In the genomic region with DNA sequence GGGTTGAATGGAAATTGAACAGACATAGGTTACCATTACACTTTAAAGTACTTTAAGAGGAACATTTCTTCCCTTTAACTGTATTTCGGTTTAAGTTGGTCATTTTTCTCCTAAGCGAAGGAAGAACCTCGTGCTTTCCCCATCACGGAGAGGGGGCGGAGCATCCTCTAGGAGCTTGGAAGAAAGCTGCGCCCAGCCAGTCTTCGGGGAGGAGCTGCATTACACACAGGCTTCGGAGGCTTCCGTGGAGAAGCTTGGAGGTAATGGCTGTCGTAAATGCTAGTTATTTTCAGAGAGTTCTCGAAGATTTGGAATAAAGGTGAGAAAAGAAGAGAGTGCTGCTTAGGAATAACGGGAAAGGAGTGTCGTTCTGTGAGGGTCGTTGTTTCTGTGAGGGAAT, we compare ENCODE assay signal across 9 cellular contexts. TPM values are rescaled to one million over a fixed set of nuclear protein-coding genes. Genes with fewer than 3 reads are reported as not detected.
DNase-seq lines count a peak whose midpoint lies in the region; ATAC-seq, FAIRE-seq and TF ChIP-seq lines count a peak whose summit lies in the region.
"Had no signal": no experiment of that assay in that cellular context is flagged by ENCODE, and none has a peak within 500 bp of the region (broad histone marks: within the 10 kb centered on the region; RNA-seq: fewer than 3 reads in every experiment).

Gene PWWP3B, plus strand, starts transcription at position 199 of the 400 bp plus-strand sequence. CDS start 37,128 bp downstream, outside the sequence.

- H4K20me1 ChIP-seq in smooth muscle cell (ENCODE audit: low read depth) = no peaks in the 10 kb centered on the region

- ATAC-seq in stimulated activated effector memory CD8-positive, alpha-beta T cell treated with anti-CD3 and anti-CD28 coated beads, Interleukin-12 subunit alpha, Interleukin-12 subunit beta, amount 100 ng/mL, for 72 hours = no peak
- no peak for ATAC-seq in GM19351 (IDR thresholded peaks at IDR 0.05; ENCODE audit: unreplicated experiment)

- H3K27ac ChIP-seq in kidney (ENCODE audit: low read depth in 2 of 2, low read length in 2 of 2) (no peak within 1 kb of the TSS), smooth muscle cell (ENCODE audit: low read depth) (no peak within 1 kb of the TSS)

- no peaks in the 10 kb centered on the region for H3K79me2 ChIP-seq in smooth muscle cell (ENCODE audit: low read depth)

- WGBS in smooth muscle cell (ENCODE audit: low lambda C conversion rate) = 44% methylated on average over 14 of the region's 14 CpGs

- H3K9ac ChIP-seq in kidney (ENCODE audit: low read length in 2 of 2) = no peak within 1 kb of the TSS
- H3K9ac ChIP-seq in smooth muscle cell (ENCODE audit: low read depth) = peak within 1 kb of the TSS; percentile 1

- FAIRE-seq in kidney (lab: Jason Lieb, UNC) = peak; percentile 70

- H3K4me3 Mint-ChIP-seq in MCF 10A (ENCODE audit: unreplicated experiment) = peak within 1 kb of the TSS; percentile 68
- H3K4me3 Mint-ChIP-seq in stimulated activated effector memory CD8-positive, alpha-beta T cell treated with anti-CD3 and anti-CD28 coated beads, Interleukin-12 subunit alpha, Interleukin-12 subunit beta, amount 100 ng/mL, for 72 hours = no peak within 1 kb of the TSS

- H3K4me1 Mint-ChIP-seq in MCF 10A (ENCODE audit: insufficient read depth, unreplicated experiment) = peaks cover 6% of the 10 kb centered on the region
- H3K4me1 Mint-ChIP-seq in stimulated activated effector memory CD8-positive, alpha-beta T cell treated with anti-CD3 and anti-CD28 coated beads, Interleukin-12 subunit alpha, Interleukin-12 subunit beta, amount 100 ng/mL, for 72 hours = no peaks in the 10 kb centered on the region

- CTCF ChIA-PET in MCF 10A (lab: Yijun Ruan, JAX) = interaction anchor here (0.6 to 1.8 kb wide), 5 partner anchors 225 to 697 kb away, joined by 3 to 5 read pairs (median 3); no protein-coding TSS in a partner anchor

- no peaks in the 10 kb centered on the region for H3F3A ChIP-seq in smooth muscle cell (ENCODE audit: low read depth)

- in situ Hi-C loops in KBM-7 (cut with MboI; ENCODE audit: low pct_unique_long_range_greater_than_20kb, low sequenced_read_pairs) = no loop called here

- POLR2A ChIA-PET in MCF 10A (lab: Yijun Ruan, JAX) = interaction anchor here (0.8 kb wide), 1 partner anchor 240 kb away, joined by 3 read pairs; no protein-coding TSS in a partner anchor

- H3K27ac Mint-ChIP-seq in MCF 10A (ENCODE audit: low read depth, unreplicated experiment) = peak within 1 kb of the TSS; percentile 10
- no peak within 1 kb of the TSS for H3K27ac Mint-ChIP-seq in stimulated activated effector memory CD8-positive, alpha-beta T cell treated with anti-CD3 and anti-CD28 coated beads, Interleukin-12 subunit alpha, Interleukin-12 subunit beta, amount 100 ng/mL, for 72 hours

- peaks cover 29% of the 10 kb centered on the region for H3K27me3 Mint-ChIP-seq in MCF 10A (ENCODE audit: insufficient read depth, unreplicated experiment)

- intact Hi-C loops in MCF 10A (cut with micrococcal nuclease) = no loop called here
- intact Hi-C loops in kidney (cut with DNase I) = no loop called here

- no peaks in the 10 kb centered on the region for H3K36me3 Mint-ChIP-seq in MCF 10A (ENCODE audit: insufficient read depth, unreplicated experiment)
- no peaks in the 10 kb centered on the region for H3K36me3 Mint-ChIP-seq in stimulated activated effector memory CD8-positive, alpha-beta T cell treated with anti-CD3 and anti-CD28 coated beads, Interleukin-12 subunit alpha, Interleukin-12 subunit beta, amount 100 ng/mL, for 72 hours

- no TSS peak for BruUV-seq in MCF 10A (replicated peaks; lab: Mats Ljungman, UMichigan)

- H3K9me3 ChIP-seq in kidney (ENCODE audit: control insufficient read depth in 1 of 2, low read length in 2 of 2) (no peaks in the 10 kb centered on the region), smooth muscle cell (replicated peaks; ENCODE audit: low read depth) (no peaks in the 10 kb centered on the region)

- H3K4me2 ChIP-seq in smooth muscle cell = peak within 1 kb of the TSS; percentile 46

- no peaks in the 10 kb centered on the region for H3K9me3 Mint-ChIP-seq in MCF 10A (ENCODE audit: unreplicated experiment)
- peaks cover under 1% of the 10 kb centered on the region for H3K9me3 Mint-ChIP-seq in stimulated activated effector memory CD8-positive, alpha-beta T cell treated with anti-CD3 and anti-CD28 coated beads, Interleukin-12 subunit alpha, Interleukin-12 subunit beta, amount 100 ng/mL, for 72 hours

- no peak for TF ChIP-seq CTCF in MCF 10A (IDR thresholded peaks at IDR 0.05; ENCODE audit: unreplicated experiment)
- no peak for TF ChIP-seq CTCF in kidney (IDR thresholded peaks at IDR 0.05; ENCODE audit: borderline replicate concordance, extremely low read depth, insufficient read depth)
- no peak for TF ChIP-seq CTCF in smooth muscle cell (IDR thresholded peaks at IDR 0.05; ENCODE audit: borderline replicate concordance, insufficient read depth, poor library complexity, severe bottlenecking)

- peak within 1 kb of the TSS; percentile 28 for H2AFZ ChIP-seq in smooth muscle cell (ENCODE audit: low read depth)

- H3K36me3 ChIP-seq in kidney (ENCODE audit: control insufficient read depth in 1 of 2, insufficient read depth in 2 of 2, low read length in 2 of 2) (no peaks in the 10 kb centered on the region), smooth muscle cell (ENCODE audit: low read depth) (no peaks in the 10 kb centered on the region)

- H3K4me3 ChIP-seq in kidney (ENCODE audit: low read length in 2 of 2) = peak within 1 kb of the TSS; percentile 53 to 68
- H3K4me3 ChIP-seq in smooth muscle cell = peak within 1 kb of the TSS; percentile 39

- no peaks in the 10 kb centered on the region for H3K27me3 ChIP-seq in smooth muscle cell (ENCODE audit: low read depth)

- peak; percentile 3 for DNase-seq in KBM-7
- peak; percentile 76 for DNase-seq in MCF 10A (ENCODE audit: unreplicated experiment)
- no peak for DNase-seq in kidney
- no peak for DNase-seq in smooth muscle cell (lab: John Stamatoyannopoulos, UW; ENCODE audit: unreplicated experiment)
- no peak for DNase-seq in stimulated activated effector memory CD8-positive, alpha-beta T cell treated with anti-CD3 and anti-CD28 coated beads, Interleukin-12 subunit alpha, Interleukin-12 subunit beta, amount 100 ng/mL, for 72 hours (ENCODE audit: low spot score in 2 of 2)
- no peak for DNase-seq in KG1 (lab: John Stamatoyannopoulos, UW)
- no peak for DNase-seq in central memory CD4-positive, alpha-beta T cell
- DNase-seq: activated naive CD4-positive, alpha-beta T cell treated with anti-CD3 and anti-CD28 coated beads, Interleukin-2, amount 50 U/mL, for 16 hours had no signal

- no peaks in the 10 kb centered on the region for H3K4me1 ChIP-seq in kidney (ENCODE audit: control insufficient read depth in 1 of 2, insufficient read depth in 1 of 2, low read depth in 1 of 2, low read length in 2 of 2)
- H3K4me1 ChIP-seq in smooth muscle cell (ENCODE audit: low read depth) = no peaks in the 10 kb centered on the region

RNA-seq across cellular contexts. Expression of gene PWWP3B, which starts in this region (rescaled TPM):
- 0.10 and 0.26 TPM in 2 replicates for total RNA-seq in MCF 10A (2022)
- total RNA-seq in kidney = 1.4 TPM
- 2.0 TPM for polyA plus RNA-seq in kidney (ENCODE audit: insufficient read depth, low read depth, low replicate concordance)
- 4.4 and 7.3 TPM in 2 replicates for total RNA-seq in smooth muscle cell
- polyA plus RNA-seq in smooth muscle cell = 0.46 and 1.2 TPM in 2 replicates

Comparison
In these comparisons a context has a peak if more than half of its experiments do, and no peak if none do; other contexts are left out.
1. Peak in DNase-seq in MCF 10A; RNA of the gene not detected or under 1 TPM.